14 cellular contexts compared by ENCODE assay signal in genomic region chr7:38312776-38313175, GRCh38.
DNase-seq lines count a peak whose midpoint lies in the region; ATAC-seq and TF ChIP-seq lines count a peak whose summit lies in the region.
"Had no signal": no experiment of that assay in that cellular context is flagged by ENCODE, and none has a peak within 500 bp of the region (broad histone marks: within the 10 kb centered on the region; RNA-seq: fewer than 3 reads in every experiment).

No MANE protein-coding gene starts in this region.

- TF ChIP-seq EP300 in stomach (IDR thresholded peaks at IDR 0.05), result no peak

- TF ChIP-seq CTCF in stomach (IDR thresholded peaks at IDR 0.05) (no peak), BE2C (IDR thresholded peaks at IDR 0.05; ENCODE audit: low read depth, low read length) (no peak)

- no peaks in the 10 kb centered on the region for H3K36me3 ChIP-seq in stomach
- no peaks in the 10 kb centered on the region for H3K36me3 ChIP-seq in BE2C

- no peaks in the 10 kb centered on the region for H3K9me3 Mint-ChIP-seq in activated CD8-positive, alpha-beta memory T cell treated with anti-CD3 and anti-CD28 coated beads, Interleukin-2, amount 10 ng/mL, durations not matched to agents 7 days and 5 days (ENCODE audit: low read depth)
- no peaks in the 10 kb centered on the region for H3K9me3 Mint-ChIP-seq in dendritic cell treated with granulocyte-macrophage colony-stimulating factor and Interleukin-4, amounts not matched to agents 40 ng/mL and 50 ng/mL, for 4 days

- H3K36me3 Mint-ChIP-seq in activated CD8-positive, alpha-beta memory T cell treated with anti-CD3 and anti-CD28 coated beads, Interleukin-2, amount 10 ng/mL, durations not matched to agents 7 days and 5 days, result no peaks in the 10 kb centered on the region
- no peaks in the 10 kb centered on the region for H3K36me3 Mint-ChIP-seq in dendritic cell treated with granulocyte-macrophage colony-stimulating factor and Interleukin-4, amounts not matched to agents 40 ng/mL and 50 ng/mL, for 4 days (ENCODE audit: low read depth)

- peak overlapping the region; percentile 54 for H3K4me3 Mint-ChIP-seq in activated CD8-positive, alpha-beta memory T cell treated with anti-CD3 and anti-CD28 coated beads, Interleukin-2, amount 10 ng/mL, durations not matched to agents 7 days and 5 days
- H3K4me3 Mint-ChIP-seq in dendritic cell treated with granulocyte-macrophage colony-stimulating factor and Interleukin-4, amounts not matched to agents 40 ng/mL and 50 ng/mL, for 4 days, result peak overlapping the region; percentile 53

- WGBS in stomach, 5 donors, result 50 to 72% (median 56%) methylated on average over 1 of the region's 1 CpG

- DNase-seq in activated CD8-positive, alpha-beta memory T cell treated with anti-CD3 and anti-CD28 coated beads, Interleukin-2, amount 10 ng/mL, durations not matched to agents 7 days and 5 days, result no peak
- no peak for DNase-seq in activated CD8-positive, alpha-beta memory T cell treated with anti-CD3 and anti-CD28 coated beads for 24 hours
- DNase-seq in NOMO-1 treated with dmso at 0.1 percent for 144 hours (lab: John Stamatoyannopoulos, UW; ENCODE audit: unreplicated experiment) (peak; percentile 38), stomach (no peak), BE2C (no peak)
- DNase-seq in stimulated activated CD4-positive, alpha-beta T cell treated with anti-CD3 and anti-CD28 coated beads, Interleukin-1b, Interleukin-23, amount 100 ng/mL, for 48 hours, result no peak
- DNase-seq: amygdala; effector CD4-positive, alpha-beta T cell; head of caudate nucleus; NCI-H526 treated with DMSO at 0.1 percent for 48 hours; stimulated activated CD4-positive, alpha-beta T cell treated with anti-CD3 and anti-CD28 coated beads, Interleukin-4, amount 100 ng/mL, for 24 hours had no signal

- intact Hi-C loops in dendritic cell treated with granulocyte-macrophage colony-stimulating factor and Interleukin-4, amounts not matched to agents 40 ng/mL and 50 ng/mL, for 4 days (cut with micrococcal nuclease), result loop anchor here (5.0 kb wide), 1 partner anchor 35 kb away; no protein-coding TSS in a partner anchor
- intact Hi-C loops in stomach (cut with DNase I; ENCODE audit: low total_unique reads), result no loop called here

- CTCF ChIA-PET in activated CD8-positive, alpha-beta memory T cell treated with anti-CD3 and anti-CD28 coated beads, Interleukin-2, amount 10 ng/mL, durations not matched to agents 7 days and 5 days (lab: Charles Lee), result interaction anchor here (0.9 kb wide), 1 partner anchor 11 kb away, joined by 3 read pairs; no protein-coding TSS in a partner anchor

- H3K4me1 ChIP-seq in stomach (peaks cover 0 to 24% (median 10%) of the 10 kb centered on the region in 4 donors), BE2C (peaks cover 15% of the 10 kb centered on the region)

- no peak overlapping the region for H3K4me3 ChIP-seq in stomach
- no peak overlapping the region for H3K4me3 ChIP-seq in BE2C (ENCODE audit: low read depth, low read length)
- H3K4me3 ChIP-seq: lung had no signal

- ATAC-seq in activated CD8-positive, alpha-beta memory T cell treated with anti-CD3 and anti-CD28 coated beads, Interleukin-2, amount 10 ng/mL, durations not matched to agents 7 days and 5 days, result no peak
- no peak for ATAC-seq in GM19351 (IDR thresholded peaks at IDR 0.05; ENCODE audit: unreplicated experiment)

- H3K27me3 ChIP-seq in stomach, result peaks cover 0 to 7% (median 5%) of the 10 kb centered on the region in 3 donors
- no peaks in the 10 kb centered on the region for H3K27me3 ChIP-seq in BE2C

- H3K27ac Mint-ChIP-seq in activated CD8-positive, alpha-beta memory T cell treated with anti-CD3 and anti-CD28 coated beads, Interleukin-2, amount 10 ng/mL, durations not matched to agents 7 days and 5 days, result peak overlapping the region; percentile 74
- H3K27ac Mint-ChIP-seq in dendritic cell treated with granulocyte-macrophage colony-stimulating factor and Interleukin-4, amounts not matched to agents 40 ng/mL and 50 ng/mL, for 4 days, result peak overlapping the region; percentile 67

- H3K27me3 Mint-ChIP-seq in activated CD8-positive, alpha-beta memory T cell treated with anti-CD3 and anti-CD28 coated beads, Interleukin-2, amount 10 ng/mL, durations not matched to agents 7 days and 5 days, result no peaks in the 10 kb centered on the region
- peaks cover 3% of the 10 kb centered on the region for H3K27me3 Mint-ChIP-seq in dendritic cell treated with granulocyte-macrophage colony-stimulating factor and Interleukin-4, amounts not matched to agents 40 ng/mL and 50 ng/mL, for 4 days

- TF ChIP-seq POLR2A in stomach (IDR thresholded peaks at IDR 0.05), result no peak

- H3K9me3 ChIP-seq in stomach, result no peaks in the 10 kb centered on the region
- no peaks in the 10 kb centered on the region for H3K9me3 ChIP-seq in BE2C

- peaks cover 9% of the 10 kb centered on the region for H3K4me1 Mint-ChIP-seq in activated CD8-positive, alpha-beta memory T cell treated with anti-CD3 and anti-CD28 coated beads, Interleukin-2, amount 10 ng/mL, durations not matched to agents 7 days and 5 days
- peaks cover 46% of the 10 kb centered on the region for H3K4me1 Mint-ChIP-seq in dendritic cell treated with granulocyte-macrophage colony-stimulating factor and Interleukin-4, amounts not matched to agents 40 ng/mL and 50 ng/mL, for 4 days (ENCODE audit: low read depth)

- H3K27ac ChIP-seq in stomach, result peak overlapping the region in 3 of 5 donors; percentile 11 to 65 (median 42)
